Comparison of ENCODE assay signal across 11 cellular contexts in the genomic region with DNA sequence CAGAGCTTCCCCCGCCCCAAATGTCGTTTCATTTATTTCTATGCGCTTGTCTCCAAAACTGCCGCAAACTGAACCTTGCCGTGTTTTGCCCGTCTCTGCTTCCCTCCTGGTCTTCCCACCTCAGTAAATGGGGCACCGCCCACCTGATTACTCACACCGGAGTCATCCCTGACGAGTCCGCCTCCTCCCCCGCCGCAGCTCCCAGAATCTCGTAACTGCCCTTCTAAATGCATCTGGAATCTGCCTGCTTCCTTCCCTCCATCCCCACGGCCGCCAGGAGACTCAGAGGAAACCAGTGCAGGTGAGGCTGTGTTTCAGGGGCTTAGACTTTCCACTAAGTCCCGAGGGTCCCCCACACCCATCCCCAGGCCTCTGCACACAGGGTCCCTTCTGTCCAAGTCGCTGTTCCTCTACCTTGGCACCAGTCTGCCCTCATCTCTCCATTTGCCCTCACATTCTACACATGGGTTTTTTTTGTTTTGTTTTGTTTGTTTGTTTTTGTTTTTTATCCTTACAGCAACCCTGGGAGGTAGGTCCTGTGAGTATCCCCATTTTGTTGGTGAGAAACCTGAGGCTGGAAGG.
DNase-seq lines count a peak whose midpoint lies in the region; ATAC-seq, FAIRE-seq and TF ChIP-seq lines count a peak whose summit lies in the region.
"Had no signal": no experiment of that assay in that cellular context is flagged by ENCODE, and none has a peak within 500 bp of the region (broad histone marks: within the 10 kb centered on the region; RNA-seq: fewer than 3 reads in every experiment).

No MANE protein-coding gene starts in this region.

- DNase-seq in stimulated activated CD4-positive, alpha-beta T cell treated with anti-CD3 and anti-CD28 coated beads, Interleukin-1b, Interleukin-23, amount 100 ng/mL, for 48 hours, result peak; percentile 31
- DNase-seq in stimulated activated CD4-positive, alpha-beta T cell treated with anti-CD3 and anti-CD28 coated beads, Interleukin-12 subunit alpha, Interleukin-12 subunit beta, amount 100 ng/mL, for 4 hours, result no peak
- DNase-seq in RWPE2 (ENCODE audit: low spot score) (peak; percentile 92), glomerular visceral epithelial cell (ENCODE audit: extremely low spot score) (peak; percentile 58), superior temporal gyrus (ENCODE audit: extremely low spot score) (peak; percentile 35), germinal center (ENCODE audit: low spot score) (no peak), OCI-M2 (lab: John Stamatoyannopoulos, UW; ENCODE audit: unreplicated experiment) (no peak), GM12891 (ENCODE audit: insufficient read length, low spot score) (no peak)
- DNase-seq: CD8-positive, alpha-beta T cell had no signal

- no peak for TF ChIP-seq CTCF in RWPE2 (IDR thresholded peaks at IDR 0.05; ENCODE audit: poor library complexity, severe bottlenecking)

- FAIRE-seq in GM12891 (lab: Jason Lieb, UNC), result no peak
- FAIRE-seq: endometrium had no signal

- TF ChIP-seq POLR2A in GM12891 (IDR thresholded peaks at IDR 0.05; ENCODE audit: low read depth, low read length), result no peak

- peaks cover 4% of the 10 kb centered on the region for H3K27me3 ChIP-seq in RWPE2 (ENCODE audit: insufficient read depth, poor library complexity, severe bottlenecking)

- peaks cover 19% of the 10 kb centered on the region for H3K4me1 ChIP-seq in RWPE2 (ENCODE audit: insufficient read depth, poor library complexity, severe bottlenecking)

- H3K9me3 ChIP-seq in RWPE2 (ENCODE audit: severe bottlenecking), result no peaks in the 10 kb centered on the region
- H3K9me3 ChIP-seq: neutrophil had no signal

- no peaks in the 10 kb centered on the region for H3K36me3 ChIP-seq in RWPE2 (ENCODE audit: low read depth)
- H3K36me3 ChIP-seq: neutrophil had no signal

- ATAC-seq in RWPE2 (ENCODE audit: low read depth), result peak; percentile 91
- ATAC-seq: CD8-positive, alpha-beta T cell had no signal

- no peak overlapping the region for H3K27ac ChIP-seq in RWPE2 (ENCODE audit: poor library complexity, severe bottlenecking)
- H3K27ac ChIP-seq: neutrophil had no signal

- H3K4me3 ChIP-seq in RWPE2 (ENCODE audit: severe bottlenecking), result no peak overlapping the region

TF ChIP-seq in GM12891, 5 proteins besides CTCF, POLR2A, EP300 and RAD21:
- no peak for TF ChIP-seq POLR2AphosphoS5 (IDR thresholded peaks at IDR 0.05; ENCODE audit: low read depth, low read length)
- no peak for TF ChIP-seq SPI1 (IDR thresholded peaks at IDR 0.05; ENCODE audit: low read depth, low read length)
- no peak for TF ChIP-seq PAX5 (IDR thresholded peaks at IDR 0.05; ENCODE audit: insufficient read depth, low read length, severe bottlenecking)
- no peak for TF ChIP-seq TAF1 (IDR thresholded peaks at IDR 0.05; ENCODE audit: low read depth, low read length)
- TF ChIP-seq POU2F2 (IDR thresholded peaks at IDR 0.05; ENCODE audit: low read depth, low read length), result no peak
TF ChIP-seq in GM12891: peak in this region for 0.

Comparison
In these comparisons a context has a peak if more than half of its experiments do, and no peak if none do; other contexts are left out.
1. DNase-seq: peak in stimulated activated CD4-positive, alpha-beta T cell treated with anti-CD3 and anti-CD28 coated beads, Interleukin-1b, Interleukin-23, amount 100 ng/mL, for 48 hours (single experiment), RWPE2 (single experiment), glomerular visceral epithelial cell (single experiment) and superior temporal gyrus (single experiment); none in stimulated activated CD4-positive, alpha-beta T cell treated with anti-CD3 and anti-CD28 coated beads, Interleukin-12 subunit alpha, Interleukin-12 subunit beta, amount 100 ng/mL, for 4 hours (single experiment), germinal center (single experiment), OCI-M2 (single experiment) and GM12891 (single experiment).